In the genomic region with DNA sequence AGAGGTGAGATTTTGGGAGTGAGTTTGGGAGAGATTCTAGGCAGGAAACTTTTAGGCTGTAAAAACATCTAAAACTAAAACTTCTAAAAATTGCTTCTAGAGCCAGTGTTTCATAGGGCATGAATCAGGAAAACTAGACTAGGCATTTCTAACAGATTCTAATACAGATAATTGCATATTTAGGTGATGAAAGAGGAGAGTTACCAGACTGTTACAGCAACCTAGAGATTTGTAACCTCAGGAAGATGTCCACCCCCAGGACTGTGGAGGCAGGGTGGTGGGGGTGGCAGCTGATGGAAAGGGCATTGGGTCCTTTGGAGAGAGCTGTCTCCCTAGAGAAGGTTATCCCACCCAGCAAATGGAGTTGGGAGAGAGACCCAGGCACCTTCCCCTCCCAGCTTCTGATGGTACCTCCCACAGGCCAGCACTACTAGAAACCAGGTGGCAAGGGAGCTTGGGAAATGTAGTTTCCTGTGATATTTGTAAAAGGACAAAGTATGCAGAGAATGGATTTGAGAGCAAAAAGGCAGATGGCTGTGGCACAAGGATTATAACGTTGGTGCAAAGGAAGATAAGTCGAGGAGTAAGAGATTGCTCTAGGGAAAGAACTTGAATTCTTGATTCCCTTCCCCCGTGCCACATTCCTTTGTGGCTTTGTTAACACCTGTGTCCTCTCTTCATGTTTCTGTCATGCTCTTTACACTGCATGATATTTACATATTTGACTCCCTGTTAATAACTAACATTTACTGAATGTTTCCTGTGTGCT, we compare ENCODE assay signal across 9 cellular contexts.
DNase-seq lines count a peak whose midpoint lies in the region; ATAC-seq, FAIRE-seq and TF ChIP-seq lines count a peak whose summit lies in the region.
"Had no signal": no experiment of that assay in that cellular context is flagged by ENCODE, and none has a peak within 500 bp of the region (broad histone marks: within the 10 kb centered on the region; RNA-seq: fewer than 3 reads in every experiment).

No MANE protein-coding gene starts in this region.

- peaks cover 92% of the 10 kb centered on the region for H3K4me1 ChIP-seq in KMS-11 (ENCODE audit: low read depth, poor library complexity, severe bottlenecking)

- H3K27ac ChIP-seq in KMS-11 (peak overlapping the region; percentile 22; the same call in 1 of the 2 replicates), brain microvascular endothelial cell (no peak overlapping the region)

- peaks cover 87% of the 10 kb centered on the region for H3K79me2 ChIP-seq in KMS-11 (ENCODE audit: insufficient read depth, low read depth)

- H2AFZ ChIP-seq in KMS-11 (ENCODE audit: low read depth) = no peak overlapping the region

- no peak overlapping the region for H3K4me3 ChIP-seq in KMS-11 (IDR thresholded peaks at IDR 0.05; ENCODE audit: insufficient read depth, low read depth, low read length)
- no peak overlapping the region for H3K4me3 ChIP-seq in fibroblast of villous mesenchyme (ENCODE audit: low read depth, low read length)
- no peak overlapping the region for H3K4me3 ChIP-seq in brain microvascular endothelial cell (ENCODE audit: low read depth, low read length)

- no peak overlapping the region for H3K9ac ChIP-seq in KMS-11

- peak; percentile 71 for FAIRE-seq in GM12892 (lab: Jason Lieb, UNC)

- peak overlapping the region; percentile 54; the same call in 1 of the 2 replicates for H3K4me2 ChIP-seq in KMS-11

- TF ChIP-seq CTCF in KMS-11 (conservative IDR thresholded peaks at IDR 0.05; ENCODE audit: low read depth, low read length) (no peak), fibroblast of villous mesenchyme (IDR thresholded peaks at IDR 0.05; ENCODE audit: insufficient read depth, low read depth, low read length) (no peak), brain microvascular endothelial cell (IDR thresholded peaks at IDR 0.05; ENCODE audit: low read depth, low read length, missing control alignments) (no peak)

- H4K20me1 ChIP-seq in KMS-11 (ENCODE audit: insufficient read depth) = no peaks in the 10 kb centered on the region

- H3K36me3 ChIP-seq in KMS-11 (ENCODE audit: insufficient read depth) (no peaks in the 10 kb centered on the region), brain microvascular endothelial cell (replicated peaks) (no peaks in the 10 kb centered on the region)

- H3K27me3 ChIP-seq in KMS-11 (ENCODE audit: insufficient read depth, low read depth) (no peaks in the 10 kb centered on the region), brain microvascular endothelial cell (replicated peaks) (no peaks in the 10 kb centered on the region)

- ATAC-seq in GM21737 (IDR thresholded peaks at IDR 0.05; ENCODE audit: unreplicated experiment) = peak; percentile 50

- no peak for DNase-seq in GM12892 (ENCODE audit: insufficient read length)
- DNase-seq in fibroblast of villous mesenchyme (ENCODE audit: low read depth) = peak; percentile 34
- DNase-seq in AG08396 (ENCODE audit: low spot score) = no peak
- no peak for DNase-seq in brain microvascular endothelial cell
- DNase-seq in activated naive CD4-positive, alpha-beta T cell treated with anti-CD3 and anti-CD28 coated beads, Interleukin-2, amount 50 U/mL, for 16 hours = no peak
- no peak for DNase-seq in NOMO-1 treated with DMSO at 0.1 percent for 48 hours (lab: John Stamatoyannopoulos, UW; ENCODE audit: unreplicated experiment)
- DNase-seq: stimulated activated naive CD4-positive, alpha-beta T cell treated with Interleukin-2 at 50 U/mL for 16 hours had no signal

- no peak for TF ChIP-seq POLR2A in GM12892 (IDR thresholded peaks at IDR 0.05; ENCODE audit: low read depth, low read length)

- in situ Hi-C loops in brain microvascular endothelial cell (cut with HindIII; ENCODE audit: low pct_ligation_motif_present, low sequenced_read_pairs) = no loop called here
